ENCODE assay signal across 7 cellular contexts in the genomic region with DNA sequence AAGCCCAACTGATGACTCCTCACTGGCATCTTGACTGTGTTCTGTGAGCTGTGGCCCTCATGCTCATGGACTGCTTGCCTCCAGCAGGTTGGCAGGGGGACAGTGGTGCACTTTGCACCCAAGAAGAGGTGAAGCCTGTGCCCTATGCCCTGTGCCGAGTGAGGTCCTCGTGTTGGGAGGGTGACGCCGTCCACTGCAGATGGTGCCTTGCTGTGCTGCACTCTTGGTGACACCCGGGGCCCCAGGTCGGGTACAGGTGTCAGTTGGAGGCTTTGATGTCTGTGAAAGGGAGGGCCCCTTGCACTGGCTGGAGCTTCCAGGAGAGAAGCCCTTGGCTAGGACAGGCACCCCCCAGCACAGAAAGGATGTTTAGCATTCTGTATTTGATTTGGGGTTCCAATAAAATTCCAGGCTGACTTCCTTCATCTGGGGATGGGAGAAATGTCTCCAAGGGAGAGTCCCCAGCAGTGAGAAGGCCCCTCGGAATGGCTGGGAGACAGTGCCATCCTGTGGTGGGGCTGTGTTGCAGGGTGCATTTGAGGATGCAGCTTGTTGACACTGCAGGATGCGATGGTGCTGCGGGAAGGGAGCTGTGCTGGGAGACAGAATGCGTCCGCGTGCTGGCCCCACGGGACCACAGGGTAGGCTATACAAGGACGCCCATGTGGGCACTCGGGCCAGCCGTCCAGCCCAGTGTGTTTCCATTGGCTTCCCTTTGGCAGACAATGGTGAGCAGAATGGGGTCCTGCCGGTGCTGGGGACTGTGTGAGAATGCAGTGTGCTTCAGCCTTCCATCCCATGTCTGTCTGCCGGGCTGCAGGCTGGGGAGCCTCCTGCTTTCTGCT.
DNase-seq lines count a peak whose midpoint lies in the region; ATAC-seq and TF ChIP-seq lines count a peak whose summit lies in the region.

No MANE protein-coding gene starts in this region.

- no peaks in the 10 kb centered on the region for H3K9me3 Mint-ChIP-seq in stimulated activated effector memory CD8-positive, alpha-beta T cell treated with anti-CD3 and anti-CD28 coated beads, Interleukin-12 subunit alpha, Interleukin-12 subunit beta, amount 100 ng/mL, for 72 hours

- H3K36me3 Mint-ChIP-seq in stimulated activated effector memory CD8-positive, alpha-beta T cell treated with anti-CD3 and anti-CD28 coated beads, Interleukin-12 subunit alpha, Interleukin-12 subunit beta, amount 100 ng/mL, for 72 hours: peaks cover 53% of the 10 kb centered on the region

- peak overlapping the region; percentile 15 for H3K4me3 Mint-ChIP-seq in stimulated activated effector memory CD8-positive, alpha-beta T cell treated with anti-CD3 and anti-CD28 coated beads, Interleukin-12 subunit alpha, Interleukin-12 subunit beta, amount 100 ng/mL, for 72 hours

- TF ChIP-seq CTCF in GM12872 (IDR thresholded peaks at IDR 0.05; ENCODE audit: insufficient read depth, low read depth, low read length): peak; percentile 50; the same call in 2 of the 3 replicates

- peak; percentile 35 for ATAC-seq in stimulated activated effector memory CD8-positive, alpha-beta T cell treated with anti-CD3 and anti-CD28 coated beads, Interleukin-12 subunit alpha, Interleukin-12 subunit beta, amount 100 ng/mL, for 72 hours

- DNase-seq in NCI-H1105 (lab: John Stamatoyannopoulos, UW) (peak; percentile 21), foreskin melanocyte (peak; percentile 23), NCI-H524 treated with DMSO at 0.1 percent for 48 hours (lab: John Stamatoyannopoulos, UW) (no peak), COR-L47 (lab: John Stamatoyannopoulos, UW) (no peak)
- peak; percentile 66 for DNase-seq in activated T-cell treated with anti-CD3 and anti-CD28 coated beads, Interleukin-2, amount 50 U/mL, for 1 hour
- no peak for DNase-seq in stimulated activated effector memory CD8-positive, alpha-beta T cell treated with anti-CD3 and anti-CD28 coated beads, Interleukin-12 subunit alpha, Interleukin-12 subunit beta, amount 100 ng/mL, for 72 hours (ENCODE audit: low spot score in 2 of 2)

- peaks cover 31% of the 10 kb centered on the region for H3K4me1 Mint-ChIP-seq in stimulated activated effector memory CD8-positive, alpha-beta T cell treated with anti-CD3 and anti-CD28 coated beads, Interleukin-12 subunit alpha, Interleukin-12 subunit beta, amount 100 ng/mL, for 72 hours

- H3K27ac Mint-ChIP-seq in stimulated activated effector memory CD8-positive, alpha-beta T cell treated with anti-CD3 and anti-CD28 coated beads, Interleukin-12 subunit alpha, Interleukin-12 subunit beta, amount 100 ng/mL, for 72 hours: peak overlapping the region; percentile 32

Comparison
In these comparisons a context has a peak if more than half of its experiments do, and no peak if none do; other contexts are left out.
1. DNase-seq: peak in NCI-H1105 (single experiment), activated T-cell treated with anti-CD3 and anti-CD28 coated beads, Interleukin-2, amount 50 U/mL, for 1 hour (single experiment) and foreskin melanocyte (single experiment); none in stimulated activated effector memory CD8-positive, alpha-beta T cell treated with anti-CD3 and anti-CD28 coated beads, Interleukin-12 subunit alpha, Interleukin-12 subunit beta, amount 100 ng/mL, for 72 hours (0 of 2), NCI-H524 treated with DMSO at 0.1 percent for 48 hours (single experiment) and COR-L47 (single experiment).